Comparison of ENCODE assay signal across 19 cellular contexts in the genomic region with DNA sequence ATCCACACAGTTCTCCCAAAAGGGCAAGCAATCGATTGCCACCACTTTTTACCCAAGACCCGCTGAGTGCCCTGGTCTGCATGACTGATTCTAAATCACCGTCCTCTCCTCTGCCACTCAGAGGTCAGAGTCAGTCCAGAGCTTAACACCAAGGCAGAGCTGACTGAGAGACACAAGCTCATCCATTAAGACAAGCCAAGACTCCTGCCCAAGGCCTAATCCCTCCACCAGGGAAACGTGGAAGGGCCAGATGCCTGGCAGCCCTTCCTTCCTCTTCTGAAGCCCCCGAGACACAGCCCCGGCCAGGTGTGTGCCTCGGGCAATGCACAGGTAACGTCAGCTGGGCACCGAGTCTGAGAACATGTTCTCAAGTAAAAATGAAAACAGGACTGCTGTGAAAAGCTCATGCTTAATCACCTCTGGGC.
"Had no signal": no experiment of that assay in that cellular context is flagged by ENCODE, and none has a peak within 500 bp of the region (broad histone marks: within the 10 kb centered on the region; RNA-seq: fewer than 3 reads in every experiment).

No MANE protein-coding gene starts in this region.

- H3K27ac ChIP-seq: SJSA1, skin epidermis, transverse colon had no signal

- H3K4me3 ChIP-seq: body of pancreas, esophagus muscularis mucosa, heart left ventricle, pancreas, SJSA1, skin epidermis, transverse colon had no signal

- FAIRE-seq: islet of Langerhans, pancreas had no signal

- H3K36me3 ChIP-seq: esophagus muscularis mucosa, heart left ventricle, pancreas, transverse colon had no signal

- H3K9me3 ChIP-seq: body of pancreas, esophagus muscularis mucosa, heart left ventricle, pancreas, SJSA1, transverse colon had no signal

- H3K4me1 ChIP-seq: SJSA1 had no signal

- ATAC-seq: activated CD8-positive, alpha-beta T cell treated with anti-CD3 and anti-CD28 coated beads, Interleukin-2, amount 10 ng/mL, durations not matched to agents 7 days and 5 days; heart left ventricle; left lobe of liver; stimulated activated effector memory CD8-positive, alpha-beta T cell treated with anti-CD3 and anti-CD28 coated beads, Interleukin-12 subunit alpha, Interleukin-12 subunit beta, amount 100 ng/mL, for 72 hours had no signal

- H3K4me3 Mint-ChIP-seq: activated CD8-positive, alpha-beta T cell treated with anti-CD3 and anti-CD28 coated beads, Interleukin-2, amount 10 ng/mL, durations not matched to agents 7 days and 5 days; dendritic cell treated with granulocyte-macrophage colony-stimulating factor and Interleukin-4, amounts not matched to agents 40 ng/mL and 50 ng/mL, for 4 days; nephron; stimulated activated effector memory CD8-positive, alpha-beta T cell treated with anti-CD3 and anti-CD28 coated beads, Interleukin-12 subunit alpha, Interleukin-12 subunit beta, amount 100 ng/mL, for 72 hours had no signal

- DNase-seq: activated CD4-positive, alpha-beta T cell treated with anti-CD3 and anti-CD28 coated beads for 4 hours; activated CD8-positive, alpha-beta T cell treated with anti-CD3 and anti-CD28 coated beads, Interleukin-2, amount 10 ng/mL, durations not matched to agents 7 days and 5 days; activated naive CD4-positive, alpha-beta T cell treated with anti-CD3 and anti-CD28 coated beads, Interleukin-2, amount 50 U/mL, for 16 hours; amniotic stem cell; foreskin fibroblast; mammary epithelial cell; T-helper 9 cell; transverse colon had no signal

- H3K27ac Mint-ChIP-seq: activated CD8-positive, alpha-beta T cell treated with anti-CD3 and anti-CD28 coated beads, Interleukin-2, amount 10 ng/mL, durations not matched to agents 7 days and 5 days; dendritic cell treated with granulocyte-macrophage colony-stimulating factor and Interleukin-4, amounts not matched to agents 40 ng/mL and 50 ng/mL, for 4 days; stimulated activated effector memory CD8-positive, alpha-beta T cell treated with anti-CD3 and anti-CD28 coated beads, Interleukin-12 subunit alpha, Interleukin-12 subunit beta, amount 100 ng/mL, for 72 hours had no signal

- H3K9me3 Mint-ChIP-seq: dendritic cell treated with granulocyte-macrophage colony-stimulating factor and Interleukin-4, amounts not matched to agents 40 ng/mL and 50 ng/mL, for 4 days; nephron; stimulated activated effector memory CD8-positive, alpha-beta T cell treated with anti-CD3 and anti-CD28 coated beads, Interleukin-12 subunit alpha, Interleukin-12 subunit beta, amount 100 ng/mL, for 72 hours had no signal

- H3K27me3 ChIP-seq: body of pancreas, esophagus muscularis mucosa, pancreas, SJSA1, transverse colon had no signal
